22 cellular contexts compared by ENCODE assay signal in the genomic region with DNA sequence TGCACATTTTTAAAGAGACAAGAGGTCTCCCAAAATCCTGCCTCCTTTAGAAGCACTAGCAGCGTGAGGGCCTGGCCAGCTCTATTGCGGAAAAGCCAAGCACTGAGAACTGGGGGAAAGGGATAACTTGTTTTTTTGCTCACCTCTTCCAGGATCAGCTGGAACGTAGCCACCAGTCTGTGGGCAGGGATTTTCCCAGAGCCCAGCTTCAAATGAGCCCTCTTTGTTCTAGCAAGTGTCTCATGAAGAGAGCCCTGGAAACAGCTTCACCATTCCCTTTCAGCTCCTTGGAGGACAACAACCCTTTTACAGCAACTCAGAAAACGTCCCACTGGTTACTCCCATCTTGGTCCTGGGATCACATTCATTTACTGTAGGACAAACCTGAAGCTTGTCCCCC.
DNase-seq lines count a peak whose midpoint lies in the region; ATAC-seq, FAIRE-seq and TF ChIP-seq lines count a peak whose summit lies in the region.
"Had no signal": no experiment of that assay in that cellular context is flagged by ENCODE, and none has a peak within 500 bp of the region (broad histone marks: within the 10 kb centered on the region; RNA-seq: fewer than 3 reads in every experiment).

No MANE protein-coding gene starts in this region.

- H3K36me3 Mint-ChIP-seq in activated T-cell treated with anti-CD3 and anti-CD28 coated beads, Interleukin-2, amount 50 U/mL, for 24 hours (ENCODE audit: low read depth), result no peaks in the 10 kb centered on the region
- H3K36me3 Mint-ChIP-seq: CD8-positive, alpha-beta memory T cell had no signal

- H3K36me3 ChIP-seq in right lobe of liver (no peaks in the 10 kb centered on the region), HepG2 (replicated peaks in 1 of 2; ENCODE audit: control insufficient read depth in 1 of 2, insufficient read depth in 2 of 2, low read length in 2 of 2) (no peaks in the 10 kb centered on the region), SK-N-MC (ENCODE audit: insufficient read depth, low read length) (no peaks in the 10 kb centered on the region), subcutaneous abdominal adipose tissue (ENCODE audit: control insufficient read depth in 5 of 5, insufficient read depth in 5 of 5, low read length in 5 of 5) (no peaks in the 10 kb centered on the region)
- H3K36me3 ChIP-seq: BLaER1 treated with 17β-estradiol and CSF1 and Interleukin-3, amounts not matched to agents 10 nM and 100 nM; HAP-1; Peyer's patch had no signal

- POLR2A ChIA-PET in HepG2 (lab: Yijun Ruan, JAX), result no interaction called here

- H3K27me3 ChIP-seq in right lobe of liver (no peaks in the 10 kb centered on the region), HepG2 (ENCODE audit: control insufficient read depth in 1 of 2, insufficient read depth in 2 of 2, low read length in 2 of 2) (peaks cover 0 to 7% of the 10 kb centered on the region in 2 experiments; a peak in 1 of 5 replicates), subcutaneous abdominal adipose tissue (ENCODE audit: control insufficient read depth in 5 of 5, insufficient read depth in 4 of 5, low read length in 5 of 5) (no peaks in the 10 kb centered on the region)
- H3K27me3 ChIP-seq: BLaER1 treated with 17β-estradiol and CSF1 and Interleukin-3, amounts not matched to agents 10 nM and 100 nM; Peyer's patch had no signal

- WGBS in right lobe of liver (ENCODE audit: insufficient coverage, low coverage, low lambda C conversion rate, missing lambda C conversion rate), result 41% methylated on average over 4 of the region's 4 CpGs
- whole genome bisulfite sequencing in HepG2 (ENCODE audit: low lambda C conversion rate), result 24% methylated on average over 4 of the region's 4 CpGs

- intact Hi-C loops in right lobe of liver (cut with DNase I) (no loop called here), HepG2 (cut with micrococcal nuclease; ENCODE audit: unreplicated experiment) (loop anchor here (10.0 kb wide), 1 partner anchor 64 kb away; no protein-coding TSS in a partner anchor)

- H3K9ac ChIP-seq in HepG2 (ENCODE audit: insufficient read depth, low read depth, low read length) (no peak overlapping the region), SK-N-MC (ENCODE audit: insufficient read length) (no peak overlapping the region), subcutaneous abdominal adipose tissue (ENCODE audit: low read length in 5 of 5) (no peak overlapping the region)
- H3K9ac ChIP-seq: BLaER1 treated with 17β-estradiol and CSF1 and Interleukin-3, amounts not matched to agents 10 nM and 100 nM had no signal

- no peaks in the 10 kb centered on the region for H3K9me3 Mint-ChIP-seq in activated T-cell treated with anti-CD3 and anti-CD28 coated beads, Interleukin-2, amount 50 U/mL, for 24 hours

- H3K4me2 ChIP-seq in HepG2 (ENCODE audit: low read depth, low read length), result no peak overlapping the region
- H3K4me2 ChIP-seq: BLaER1 treated with 17β-estradiol and CSF1 and Interleukin-3, amounts not matched to agents 10 nM and 100 nM had no signal

- CTCF ChIA-PET in HepG2 (lab: Yijun Ruan, JAX; ENCODE audit: low intra/inter-chr PET ratio, low total read pairs), result no interaction called here

- TF ChIP-seq POLR2A in right lobe of liver (IDR thresholded peaks at IDR 0.05) (no peak), HepG2 (IDR thresholded peaks at IDR 0.05; ENCODE audit: insufficient read depth in 1 of 2, low read depth in 2 of 2, low read length in 2 of 2) (no peak)

- H3K4me3 ChIP-seq in right lobe of liver, result no peak overlapping the region
- H3K4me3 ChIP-seq in HepG2 (replicated peaks in 1 of 3; ENCODE audit: insufficient read depth in 1 of 3, low read depth in 2 of 3, low read length in 3 of 3), result no peak overlapping the region
- H3K4me3 ChIP-seq in SK-N-MC, result no peak overlapping the region
- no peak overlapping the region for H3K4me3 ChIP-seq in subcutaneous abdominal adipose tissue (ENCODE audit: low read depth in 1 of 5, low read length in 5 of 5)
- H3K4me3 ChIP-seq: BLaER1 treated with 17β-estradiol and CSF1 and Interleukin-3, amounts not matched to agents 10 nM and 100 nM; HAP-1; K562; Peyer's patch had no signal

- DNase-seq in right lobe of liver (peak in 1 of 3 donors; percentile 52), HepG2 (ENCODE audit: low spot score) (no peak), SK-N-MC (ENCODE audit: low read depth, low spot score) (no peak), globus pallidus (ENCODE audit: low spot score) (peak; percentile 9)
- DNase-seq in activated naive CD4-positive, alpha-beta T cell (lab: John Stamatoyannopoulos, UW), result no peak
- DNase-seq in activated T-cell treated with anti-CD3 and anti-CD28 coated beads, Interleukin-2, amount 50 U/mL, for 24 hours, result no peak
- DNase-seq: CD8-positive, alpha-beta memory T cell; MV-4-11; NCI-H1417; NCI-H187 treated with DMSO at 0.1 percent for 48 hours; NCI-H2171; NCI-H446 treated with DMSO at 0.1 percent for 48 hours; NCI-H748 treated with DMSO at 0.1 percent for 48 hours; Peyer's patch; SHP77 had no signal

- no peak for TF ChIP-seq RAD21 in HepG2 (CRISPR knock-in tag; IDR thresholded peaks at IDR 0.05)

- H3K9me3 ChIP-seq in right lobe of liver (no peaks in the 10 kb centered on the region), HepG2 (ENCODE audit: low read length) (no peaks in the 10 kb centered on the region), SK-N-MC (ENCODE audit: low read depth, low read length) (no peaks in the 10 kb centered on the region), subcutaneous abdominal adipose tissue (ENCODE audit: control insufficient read depth in 5 of 5, low read length in 5 of 5) (peaks cover 0 to 3% (median 0%) of the 10 kb centered on the region in 5 donors)
- H3K9me3 ChIP-seq: BLaER1 treated with 17β-estradiol and CSF1 and Interleukin-3, amounts not matched to agents 10 nM and 100 nM; HAP-1; Peyer's patch had no signal

- no peaks in the 10 kb centered on the region for H4K20me1 ChIP-seq in HepG2 (ENCODE audit: insufficient read depth, low read length)
- H4K20me1 ChIP-seq: BLaER1 treated with 17β-estradiol and CSF1 and Interleukin-3, amounts not matched to agents 10 nM and 100 nM had no signal

- no peaks in the 10 kb centered on the region for H3K4me1 Mint-ChIP-seq in activated T-cell treated with anti-CD3 and anti-CD28 coated beads, Interleukin-2, amount 50 U/mL, for 24 hours (ENCODE audit: low read depth)
- H3K4me1 Mint-ChIP-seq: CD8-positive, alpha-beta memory T cell had no signal

- in situ Hi-C loops in HepG2 (cut with HindIII; ENCODE audit: extremely low pct_ligation_motif_present, low pct_unique_long_range_greater_than_20kb), result no loop called here

- H3K4me1 ChIP-seq in right lobe of liver (no peaks in the 10 kb centered on the region), HepG2 (ENCODE audit: insufficient read depth, low read length) (no peaks in the 10 kb centered on the region), subcutaneous abdominal adipose tissue (ENCODE audit: control insufficient read depth in 5 of 5, insufficient read depth in 5 of 5, low read length in 5 of 5) (peaks cover 2 to 25% (median 24%) of the 10 kb centered on the region in 5 donors)
- H3K4me1 ChIP-seq: BLaER1 treated with 17β-estradiol and CSF1 and Interleukin-3, amounts not matched to agents 10 nM and 100 nM; HAP-1; Peyer's patch had no signal

- H3K79me2 ChIP-seq in HepG2 (ENCODE audit: insufficient read depth, low read length), result no peaks in the 10 kb centered on the region

- ATAC-seq in right lobe of liver, result peak in 3 of 4 donors; percentile 26 to 92 (median 50)
- ATAC-seq in HepG2, result no peak
- ATAC-seq in GM18502 (IDR thresholded peaks at IDR 0.05; ENCODE audit: poor library complexity, unreplicated experiment), result no peak
- ATAC-seq: K562 had no signal

- H3K27ac Mint-ChIP-seq in activated T-cell treated with anti-CD3 and anti-CD28 coated beads, Interleukin-2, amount 50 U/mL, for 24 hours, result no peak overlapping the region

- no peak for TF ChIP-seq EP300 in HepG2 (IDR thresholded peaks at IDR 0.05; ENCODE audit: low read depth in 2 of 2, low read length in 2 of 2)
- TF ChIP-seq EP300 in HepG2 (CRISPR knock-in tag; IDR thresholded peaks at IDR 0.05; ENCODE audit: borderline replicate concordance), result no peak

- no TSS peak for BruUV-seq in HepG2 (replicated peaks; lab: Mats Ljungman, UMichigan)

- no peak overlapping the region for H3K27ac ChIP-seq in right lobe of liver
- H3K27ac ChIP-seq in HepG2 (ENCODE audit: extremely low read length, insufficient read depth, low read length), result no peak overlapping the region
- 0 out of 2 replicates have a peak overlapping the region, but pooled peaks have one; percentile 7 for H3K27ac ChIP-seq in SK-N-MC
- peak overlapping the region; percentile 17 for H3K27ac ChIP-seq in subcutaneous abdominal adipose tissue (ENCODE audit: low read depth, low read length)
- H3K27ac ChIP-seq: BLaER1 treated with 17β-estradiol and CSF1 and Interleukin-3, amounts not matched to agents 10 nM and 100 nM; Peyer's patch had no signal

- no peak for TF ChIP-seq CTCF in right lobe of liver (IDR thresholded peaks at IDR 0.05)
- no peak for TF ChIP-seq CTCF in HepG2 (CRISPR knock-in tag; IDR thresholded peaks at IDR 0.05)

- H3K27me3 Mint-ChIP-seq in activated T-cell treated with anti-CD3 and anti-CD28 coated beads, Interleukin-2, amount 50 U/mL, for 24 hours, result peaks cover 9% of the 10 kb centered on the region

- FAIRE-seq in HepG2 (lab: Jason Lieb, UNC), result no peak
- FAIRE-seq: A204.1, GM19239, K562 had no signal

- no peak overlapping the region for H3K4me3 Mint-ChIP-seq in activated T-cell treated with anti-CD3 and anti-CD28 coated beads, Interleukin-2, amount 50 U/mL, for 24 hours
- H3K4me3 Mint-ChIP-seq: CD8-positive, alpha-beta memory T cell had no signal

- H2AFZ ChIP-seq in HepG2 (ENCODE audit: low read length), result no peak overlapping the region

TF ChIP-seq in HepG2, 621 proteins besides CTCF, POLR2A, EP300 and RAD21 (continues in another document):
- TF ChIP-seq ZNF276 (CRISPR knock-in tag; IDR thresholded peaks at IDR 0.05; ENCODE audit: low read depth) (no peak), ZMYM2 (CRISPR knock-in tag; IDR thresholded peaks at IDR 0.05) (no peak)

Comparison
In these comparisons a context has a peak if more than half of its experiments do, and no peak if none do; other contexts are left out.
1. ATAC-seq: peak in right lobe of liver (3 of 4); none in HepG2 (single experiment) and GM18502 (single experiment).
2. H3K27ac ChIP-seq: peak in SK-N-MC (single experiment) and subcutaneous abdominal adipose tissue (single experiment); none in right lobe of liver (0 of 3) and HepG2 (single experiment).